Comparison of ENCODE assay signal across 11 cellular contexts in genomic region chrX:133083899-133084298, GRCh38. TPM values are rescaled to one million over a fixed set of nuclear protein-coding genes. Genes with fewer than 3 reads are reported as not detected.
"Had no signal": no experiment of that assay in that cellular context is flagged by ENCODE, and none has a peak within 500 bp of the region (broad histone marks: within the 10 kb centered on the region; RNA-seq: fewer than 3 reads in every experiment).

No MANE protein-coding gene starts in this region.

- H3K4me1 ChIP-seq: HAP-1 had no signal

- H3K4me3 ChIP-seq: GM23248, GM23338, HAP-1 had no signal

- ATAC-seq: GM23338, HCT116 had no signal

- H3K9me3 ChIP-seq: HAP-1 had no signal

- H3K27ac ChIP-seq: GM23248 had no signal

- H3K36me3 ChIP-seq: HAP-1 had no signal

- DNase-seq: GM23248, GOT3, H7, H9, HCEC 1CT, HFFc6 had no signal

RNA-seq across cellular contexts. Expression of gene USP26, which starts 13.0 kb away (rescaled TPM):
- total RNA-seq: GM23248, GM23338, H1, H4, H7, H9, HFFc6 had no signal
